ENCODE assay signal across 9 cellular contexts in the genomic region with DNA sequence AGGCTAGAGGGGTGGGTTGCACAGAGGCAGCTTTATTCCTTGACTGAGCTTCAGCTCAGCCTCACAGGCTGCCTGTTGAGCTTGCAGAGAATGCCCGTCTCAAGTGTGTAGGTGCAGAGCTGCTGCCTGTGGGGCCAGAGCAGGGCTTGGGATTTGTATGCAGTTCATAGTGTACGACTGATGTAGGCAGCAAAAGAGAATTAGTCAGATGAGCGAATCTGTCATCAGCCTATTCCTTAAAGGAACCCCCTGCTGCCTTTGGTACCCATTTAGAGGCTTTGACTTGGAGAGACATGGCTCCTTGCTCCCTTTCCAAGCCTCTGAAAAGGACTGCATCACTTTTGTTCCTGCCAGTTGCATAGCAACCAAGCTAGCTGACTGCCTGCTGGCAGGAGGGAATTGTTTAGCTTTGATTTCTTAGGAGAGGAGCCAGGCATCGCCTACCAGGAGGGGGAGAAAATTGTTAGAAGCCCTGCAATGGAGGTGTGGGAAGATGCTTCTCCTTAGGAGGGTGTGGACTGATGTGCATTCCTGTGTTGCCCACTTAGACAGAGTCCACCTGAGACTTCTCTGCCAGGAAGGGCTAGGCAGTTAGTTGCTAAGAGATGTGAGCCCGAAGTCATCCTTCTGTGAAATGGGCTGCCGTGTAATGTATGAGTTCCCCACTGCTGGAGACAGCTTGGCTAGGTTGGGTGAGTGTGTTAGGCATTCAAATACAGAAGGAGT. TPM values are rescaled to one million over a fixed set of nuclear protein-coding genes. Genes with fewer than 3 reads are reported as not detected.
A peak's percentile ranks its signal among the peaks of the same experiment; 100 is the strongest.
DNase-seq lines count a peak whose midpoint lies in the region; ATAC-seq and TF ChIP-seq lines count a peak whose summit lies in the region.
"Had no signal": no experiment of that assay in that cellular context is flagged by ENCODE, and none has a peak within 500 bp of the region (broad histone marks: within the 10 kb centered on the region; RNA-seq: fewer than 3 reads in every experiment).

No MANE protein-coding gene starts in this region.

- intact Hi-C loops in colonic mucosa (cut with DNase I) = no loop called here

- peak; percentile 20 for TF ChIP-seq CTCF in astrocyte of the spinal cord (IDR thresholded peaks at IDR 0.05; ENCODE audit: low read depth, low read length)
- TF ChIP-seq CTCF in BE2C (IDR thresholded peaks at IDR 0.05; ENCODE audit: low read depth, low read length) = no peak
- no peak for TF ChIP-seq CTCF in colonic mucosa (IDR thresholded peaks at IDR 0.05)

- peak overlapping the region; percentile 87 for H3K27ac ChIP-seq in stomach smooth muscle (ENCODE audit: low read length)
- H3K27ac ChIP-seq in colonic mucosa = no peak overlapping the region

- in situ Hi-C loops in astrocyte of the spinal cord (cut with HindIII; ENCODE audit: low sequenced_read_pairs) = no loop called here

- ATAC-seq in HG02884 (IDR thresholded peaks at IDR 0.05; ENCODE audit: unreplicated experiment) = no peak
- no peak for ATAC-seq in GM19351 (IDR thresholded peaks at IDR 0.05; ENCODE audit: unreplicated experiment)

- DNase-seq in HCEC 1CT (peak; percentile 18), astrocyte of the spinal cord (ENCODE audit: low read depth, low spot score) (peak; percentile 92), kidney tubule cell (ENCODE audit: low spot score) (peak; percentile 33), BE2C (no peak), colonic mucosa (no peak)
- DNase-seq: nephron progenitor cell had no signal

- H3K4me3 ChIP-seq in astrocyte of the spinal cord (ENCODE audit: low read depth, low read length) (no peak overlapping the region), stomach smooth muscle (ENCODE audit: low read length in 2 of 2) (peak overlapping the region; percentile 47 to 49), BE2C (ENCODE audit: low read depth, low read length) (no peak overlapping the region), colonic mucosa (no peak overlapping the region)

- H3K9me3 ChIP-seq in stomach smooth muscle (ENCODE audit: control insufficient read depth in 2 of 2, low read length in 2 of 2) = no peaks in the 10 kb centered on the region
- no peaks in the 10 kb centered on the region for H3K9me3 ChIP-seq in BE2C
- H3K9me3 ChIP-seq in colonic mucosa = no peaks in the 10 kb centered on the region

- H3K9ac ChIP-seq in stomach smooth muscle (ENCODE audit: low read length in 2 of 2) = peak overlapping the region; percentile 61 to 64
- no peak overlapping the region for H3K9ac ChIP-seq in colonic mucosa (ENCODE audit: low read depth in 2 of 2, low read length in 2 of 2)

- H3K27me3 ChIP-seq in stomach smooth muscle (ENCODE audit: control insufficient read depth in 1 of 2, insufficient read depth in 2 of 2, low read length in 2 of 2) (no peaks in the 10 kb centered on the region), BE2C (no peaks in the 10 kb centered on the region), colonic mucosa (no peaks in the 10 kb centered on the region)

- peaks cover 0 to 3% of the 10 kb centered on the region in 2 donors for H3K36me3 ChIP-seq in stomach smooth muscle (ENCODE audit: control insufficient read depth in 2 of 2, insufficient read depth in 2 of 2, low read length in 2 of 2)
- H3K36me3 ChIP-seq in BE2C = no peaks in the 10 kb centered on the region; the same call in 1 of the 2 replicates
- H3K36me3 ChIP-seq in colonic mucosa = peaks cover 7% of the 10 kb centered on the region

- H3K4me1 ChIP-seq in stomach smooth muscle (ENCODE audit: control insufficient read depth, insufficient read depth, low read length) (peaks cover 48% of the 10 kb centered on the region), BE2C (no peaks in the 10 kb centered on the region), colonic mucosa (peaks cover 11% of the 10 kb centered on the region)

RNA-seq across cellular contexts. Expression of gene ACO2, which starts 10.9 kb away (rescaled TPM):
- polyA plus RNA-seq in BE2C (2012; ENCODE audit: insufficient read depth, insufficient read length, low read depth) = 205 TPM
- 100 to 1,000 TPM; 254 to 268 TPM for total RNA-seq in colonic mucosa

RNA-seq across cellular contexts. Expression of gene PHF5A, which starts 11.3 kb away (rescaled TPM):
- 125 TPM for polyA plus RNA-seq in BE2C (2012; ENCODE audit: insufficient read depth, insufficient read length, low read depth)
- total RNA-seq in colonic mucosa = 10 to 100 TPM; 39.5 to 55.0 TPM

RNA-seq across cellular contexts. Expression of gene TOB2, which starts 33.2 kb away (rescaled TPM):
- polyA plus RNA-seq in BE2C (2012; ENCODE audit: insufficient read depth, insufficient read length, low read depth) = 21.6 TPM
- 10 to 100 TPM; 63.2 to 66.1 TPM for total RNA-seq in colonic mucosa

Comparison
In these comparisons a context has a peak if more than half of its experiments do, and no peak if none do; other contexts are left out.
1. DNase-seq: peak in HCEC 1CT (single experiment), astrocyte of the spinal cord (single experiment) and kidney tubule cell (single experiment); none in BE2C (single experiment) and colonic mucosa (single experiment).
2. H3K4me3 ChIP-seq: peak in stomach smooth muscle (2 of 2); none in astrocyte of the spinal cord (single experiment), BE2C (single experiment) and colonic mucosa (single experiment).
3. H3K9ac ChIP-seq: peak in stomach smooth muscle (2 of 2); none in colonic mucosa (0 of 2).